14 cellular contexts compared by ENCODE assay signal in genomic region chr20:32132911-32133549, GRCh38. TPM values are rescaled to one million over a fixed set of nuclear protein-coding genes. Genes with fewer than 3 reads are reported as not detected.
DNase-seq lines count a peak whose midpoint lies in the region; ATAC-seq, FAIRE-seq and TF ChIP-seq lines count a peak whose summit lies in the region.
"Had no signal": no experiment of that assay in that cellular context is flagged by ENCODE, and none has a peak within 500 bp of the region (broad histone marks: within the 10 kb centered on the region; RNA-seq: fewer than 3 reads in every experiment).

No MANE protein-coding gene starts in this region.

- ATAC-seq in HepG2 (no peak), right lobe of liver (no peak), GM21786 (IDR thresholded peaks at IDR 0.05; ENCODE audit: unreplicated experiment) (peak; percentile 91), HG03159 (IDR thresholded peaks at IDR 0.05; ENCODE audit: unreplicated experiment) (peak; percentile 89)
- ATAC-seq: mucosa of descending colon had no signal

- peaks cover 14% of the 10 kb centered on the region for H3K36me3 Mint-ChIP-seq in activated CD4-positive, alpha-beta memory T cell treated with anti-CD3 and anti-CD28 coated beads, Interleukin-2, amount 10 ng/mL, durations not matched to agents 7 days and 5 days (ENCODE audit: low read depth)
- peaks cover 10% of the 10 kb centered on the region; the same call in 1 of the 2 replicates for H3K36me3 Mint-ChIP-seq in HFFc6 (ENCODE audit: low read depth)

- TF ChIP-seq EP300 in HepG2 (IDR thresholded peaks at IDR 0.05; ENCODE audit: low read depth in 2 of 2, low read length in 2 of 2) (no peak), HepG2 (CRISPR knock-in tag; IDR thresholded peaks at IDR 0.05; ENCODE audit: borderline replicate concordance) (no peak)

- H4K20me1 ChIP-seq in HepG2 (ENCODE audit: insufficient read depth, low read length) = peaks cover 20% of the 10 kb centered on the region
- peaks cover 55% of the 10 kb centered on the region for H4K20me1 ChIP-seq in hepatocyte (ENCODE audit: insufficient read depth, poor library complexity, severe bottlenecking)

- in situ Hi-C loops in HepG2 (cut with HindIII; ENCODE audit: extremely low pct_ligation_motif_present, low pct_unique_long_range_greater_than_20kb) = no loop called here

- POLR2A ChIA-PET in HepG2 (lab: Yijun Ruan, JAX) = no interaction called here
- POLR2A ChIA-PET in activated CD4-positive, alpha-beta memory T cell treated with anti-CD3 and anti-CD28 coated beads, Interleukin-2, amount 10 ng/mL, durations not matched to agents 7 days and 5 days (lab: Charles Lee) = interaction anchor here (1.2 kb wide), 1 partner anchor 20 kb away, joined by 4 read pairs; no protein-coding TSS in a partner anchor

- H2AFZ ChIP-seq in HepG2 (ENCODE audit: low read length) = no peak overlapping the region
- H2AFZ ChIP-seq in hepatocyte = no peak overlapping the region

- no peak overlapping the region for H3K27ac Mint-ChIP-seq in activated CD4-positive, alpha-beta memory T cell treated with anti-CD3 and anti-CD28 coated beads, Interleukin-2, amount 10 ng/mL, durations not matched to agents 7 days and 5 days
- H3K27ac Mint-ChIP-seq in HFFc6 = no peak overlapping the region
- H3K27ac Mint-ChIP-seq: activated CD4-positive, alpha-beta T cell treated with anti-CD3 and anti-CD28 coated beads, Interleukin-2, amount 10 ng/mL, durations not matched to agents 7 days and 5 days; activated naive CD4-positive, alpha-beta T cell treated with anti-CD3 and anti-CD28 coated beads for 36 hours had no signal

- CTCF ChIA-PET in HepG2 (lab: Yijun Ruan, JAX; ENCODE audit: low intra/inter-chr PET ratio, low total read pairs) = no interaction called here
- CTCF ChIA-PET in activated CD4-positive, alpha-beta memory T cell treated with anti-CD3 and anti-CD28 coated beads, Interleukin-2, amount 10 ng/mL, durations not matched to agents 7 days and 5 days (lab: Charles Lee) = no interaction called here

- no peak overlapping the region for H3K27ac ChIP-seq in HepG2 (ENCODE audit: extremely low read length, insufficient read depth, low read length)
- H3K27ac ChIP-seq in right lobe of liver = no peak overlapping the region
- H3K27ac ChIP-seq in testis = no peak overlapping the region
- no peak overlapping the region for H3K27ac ChIP-seq in hepatocyte
- H3K27ac ChIP-seq: esophagus squamous epithelium had no signal

- no peak for TF ChIP-seq CTCF in HepG2 (CRISPR knock-in tag; IDR thresholded peaks at IDR 0.05)
- TF ChIP-seq CTCF in right lobe of liver (IDR thresholded peaks at IDR 0.05) = no peak
- no peak for TF ChIP-seq CTCF in HFFc6 (IDR thresholded peaks at IDR 0.05)
- no peak for TF ChIP-seq CTCF in testis (IDR thresholded peaks at IDR 0.05)
- TF ChIP-seq CTCF in hepatocyte (IDR thresholded peaks at IDR 0.05; ENCODE audit: poor library complexity) = no peak

- no peak for FAIRE-seq in HepG2 (lab: Jason Lieb, UNC)

- no peaks in the 10 kb centered on the region for H3K9me2 ChIP-seq in hepatocyte (replicated peaks; ENCODE audit: insufficient read depth)

- intact Hi-C loops in HepG2 (cut with micrococcal nuclease; ENCODE audit: unreplicated experiment) (no loop called here), right lobe of liver (cut with DNase I) (no loop called here), testis (cut with DNase I; ENCODE audit: low total_unique reads) (no loop called here)

- H3K79me2 ChIP-seq in HepG2 (ENCODE audit: insufficient read depth, low read length) = peaks cover 48% of the 10 kb centered on the region
- peaks cover 84% of the 10 kb centered on the region for H3K79me2 ChIP-seq in hepatocyte

- H3K4me2 ChIP-seq in HepG2 (ENCODE audit: low read depth, low read length) = no peak overlapping the region
- no peak overlapping the region for H3K4me2 ChIP-seq in hepatocyte

- peaks cover 7% of the 10 kb centered on the region for H3K4me1 Mint-ChIP-seq in activated CD4-positive, alpha-beta memory T cell treated with anti-CD3 and anti-CD28 coated beads, Interleukin-2, amount 10 ng/mL, durations not matched to agents 7 days and 5 days
- peaks cover 15% of the 10 kb centered on the region for H3K4me1 Mint-ChIP-seq in HFFc6 (ENCODE audit: low read depth)

- H3K27me3 Mint-ChIP-seq in activated CD4-positive, alpha-beta memory T cell treated with anti-CD3 and anti-CD28 coated beads, Interleukin-2, amount 10 ng/mL, durations not matched to agents 7 days and 5 days = no peaks in the 10 kb centered on the region
- H3K27me3 Mint-ChIP-seq in HFFc6 (ENCODE audit: insufficient read depth) = no peaks in the 10 kb centered on the region
- H3K27me3 Mint-ChIP-seq: activated CD4-positive, alpha-beta T cell treated with anti-CD3 and anti-CD28 coated beads, Interleukin-2, amount 10 ng/mL, durations not matched to agents 7 days and 5 days had no signal

- TF ChIP-seq RAD21 in HepG2 (CRISPR knock-in tag; IDR thresholded peaks at IDR 0.05) = no peak

- no peak for TF ChIP-seq POLR2A in HepG2 (IDR thresholded peaks at IDR 0.05; ENCODE audit: insufficient read depth in 1 of 2, low read depth in 2 of 2, low read length in 2 of 2)
- TF ChIP-seq POLR2A in right lobe of liver (IDR thresholded peaks at IDR 0.05) = no peak
- TF ChIP-seq POLR2A in testis (IDR thresholded peaks at IDR 0.05) = no peak

- H3K4me3 ChIP-seq in HepG2 (replicated peaks in 1 of 3; ENCODE audit: insufficient read depth in 1 of 3, low read depth in 2 of 3, low read length in 3 of 3) (no peak overlapping the region), right lobe of liver (no peak overlapping the region), testis (no peak overlapping the region), hepatocyte (no peak overlapping the region)
- H3K4me3 ChIP-seq: esophagus squamous epithelium, mucosa of descending colon had no signal

- BruUV-seq in HepG2 (replicated peaks; lab: Mats Ljungman, UMichigan) = no TSS peak

- no peak overlapping the region for H3K4me3 Mint-ChIP-seq in activated CD4-positive, alpha-beta memory T cell treated with anti-CD3 and anti-CD28 coated beads, Interleukin-2, amount 10 ng/mL, durations not matched to agents 7 days and 5 days
- no peak overlapping the region for H3K4me3 Mint-ChIP-seq in HFFc6
- H3K4me3 Mint-ChIP-seq: activated CD4-positive, alpha-beta T cell treated with anti-CD3 and anti-CD28 coated beads, Interleukin-2, amount 10 ng/mL, durations not matched to agents 7 days and 5 days; activated naive CD4-positive, alpha-beta T cell treated with anti-CD3 and anti-CD28 coated beads for 36 hours had no signal

- H3K9me3 ChIP-seq in HepG2 (ENCODE audit: low read length) = no peaks in the 10 kb centered on the region
- no peaks in the 10 kb centered on the region for H3K9me3 ChIP-seq in right lobe of liver
- H3K9me3 ChIP-seq in testis = no peaks in the 10 kb centered on the region
- H3K9me3 ChIP-seq in hepatocyte (ENCODE audit: low read depth) = no peaks in the 10 kb centered on the region
- H3K9me3 ChIP-seq: esophagus squamous epithelium, mucosa of descending colon had no signal

- peaks cover 8% of the 10 kb centered on the region for H3K4me1 ChIP-seq in HepG2 (ENCODE audit: insufficient read depth, low read length)
- peaks cover 0 to 14% (median 4%) of the 10 kb centered on the region in 4 donors for H3K4me1 ChIP-seq in right lobe of liver
- peaks cover 5% of the 10 kb centered on the region for H3K4me1 ChIP-seq in testis
- H3K4me1 ChIP-seq in hepatocyte (ENCODE audit: insufficient read depth) = no peaks in the 10 kb centered on the region
- H3K4me1 ChIP-seq: esophagus squamous epithelium had no signal

- no peak overlapping the region for H3K9ac ChIP-seq in HepG2 (ENCODE audit: insufficient read depth, low read depth, low read length)

- no peaks in the 10 kb centered on the region for H3K27me3 ChIP-seq in HepG2 (ENCODE audit: control insufficient read depth in 1 of 2, insufficient read depth in 2 of 2, low read length in 2 of 2)
- H3K27me3 ChIP-seq in right lobe of liver = no peaks in the 10 kb centered on the region
- no peaks in the 10 kb centered on the region for H3K27me3 ChIP-seq in testis
- no peaks in the 10 kb centered on the region for H3K27me3 ChIP-seq in hepatocyte
- H3K27me3 ChIP-seq: esophagus squamous epithelium had no signal

- no peak for DNase-seq in HepG2 (ENCODE audit: low spot score)
- DNase-seq in right lobe of liver = no peak
- no peak for DNase-seq in activated CD4-positive, alpha-beta memory T cell treated with anti-CD3 and anti-CD28 coated beads, Interleukin-2, amount 10 ng/mL, durations not matched to agents 7 days and 5 days
- DNase-seq in HFFc6 = no peak
- no peak for DNase-seq in testis
- DNase-seq in hepatocyte (ENCODE audit: low spot score) = no peak
- DNase-seq: activated CD4-positive, alpha-beta T cell treated with anti-CD3 and anti-CD28 coated beads, Interleukin-2, amount 10 ng/mL, durations not matched to agents 7 days and 5 days; activated naive CD4-positive, alpha-beta T cell treated with anti-CD3 and anti-CD28 coated beads for 36 hours; cerebellar nuclear complex; esophagus squamous epithelium; mucosa of descending colon; NCI-H510A treated with DMSO at 0.1 percent for 48 hours had no signal

- 95% methylated on average over 10 of the region's 10 CpGs for WGBS in HepG2 (ENCODE audit: low lambda C conversion rate)
- 88% methylated on average over 4 of the region's 10 CpGs for WGBS in right lobe of liver (ENCODE audit: insufficient coverage, low coverage, low lambda C conversion rate, missing lambda C conversion rate)
- 89 to 92% methylated on average over 10 of the region's 10 CpGs for WGBS in testis, 2 donors
- WGBS in hepatocyte (ENCODE audit: low lambda C conversion rate, missing lambda C conversion rate) = 97% methylated on average over 10 of the region's 10 CpGs

- no peaks in the 10 kb centered on the region for H3K9me3 Mint-ChIP-seq in activated CD4-positive, alpha-beta memory T cell treated with anti-CD3 and anti-CD28 coated beads, Interleukin-2, amount 10 ng/mL, durations not matched to agents 7 days and 5 days
- H3K9me3 Mint-ChIP-seq in HFFc6 = no peaks in the 10 kb centered on the region
- H3K9me3 Mint-ChIP-seq: activated CD4-positive, alpha-beta T cell treated with anti-CD3 and anti-CD28 coated beads, Interleukin-2, amount 10 ng/mL, durations not matched to agents 7 days and 5 days; activated naive CD4-positive, alpha-beta T cell treated with anti-CD3 and anti-CD28 coated beads for 36 hours had no signal

- H3K36me3 ChIP-seq in HepG2 (replicated peaks in 1 of 2; ENCODE audit: control insufficient read depth in 1 of 2, insufficient read depth in 2 of 2, low read length in 2 of 2) = peaks cover 31 to 55% of the 10 kb centered on the region in 2 experiments
- peaks cover 0 to 37% (median 5%) of the 10 kb centered on the region in 4 donors for H3K36me3 ChIP-seq in right lobe of liver
- no peaks in the 10 kb centered on the region for H3K36me3 ChIP-seq in testis (ENCODE audit: low read depth, missing control alignments)
- H3K36me3 ChIP-seq in hepatocyte (replicated peaks; ENCODE audit: insufficient read depth, low read depth) = no peaks in the 10 kb centered on the region

RNA-seq across cellular contexts. Expression of gene TM9SF4, which starts 23.5 kb away (rescaled TPM):
- total RNA-seq in HepG2 (2016; rRNA removed; fragmentation: Illumina TruSeq; extraction: Trizol) (30.3 and 53.5 TPM in 2 replicates), right lobe of liver (10 to 100 TPM; 26.9 to 33.9 (median 30.5) TPM), testis (10 to 100 TPM; 54.3 to 55.8 TPM), hepatocyte (65.3 and 72.3 TPM in 2 replicates)
- 8.9 and 10.2 TPM in 2 replicates for total RNA-seq in HepG2 (2016; cell fraction: cytosol; rRNA removed; fragmentation: Illumina TruSeq; extraction: Trizol; ENCODE audit: low read depth)
- total RNA-seq in HepG2 (2016; cell fraction: insoluble cytoplasmic fraction; rRNA removed; fragmentation: Illumina TruSeq; extraction: Trizol) = 26.6 and 52.8 TPM in 2 replicates
- total RNA-seq in HepG2 (2016; cell fraction: membrane; rRNA removed; fragmentation: Illumina TruSeq; extraction: Trizol) = 16.3 and 19.5 TPM in 2 replicates
- 67.0 and 79.9 TPM in 2 replicates for total RNA-seq in HepG2 (2016; cell fraction: nucleus; rRNA removed; fragmentation: Illumina TruSeq; extraction: Trizol)
- polyA plus RNA-seq in HepG2 (2011; rRNA removed) (171 and 183 TPM in 2 replicates), testis (ENCODE audit: insufficient read depth, low read depth, low replicate concordance) (53.2 TPM), hepatocyte (86.4 and 87.3 TPM in 2 replicates)
- 137 and 141 TPM in 2 replicates for polyA plus RNA-seq in HepG2 (2011; cell fraction: cytosol; rRNA removed)
- 138 and 162 TPM in 2 replicates for polyA plus RNA-seq in HepG2 (2011; cell fraction: nucleus; rRNA removed)
- polyA plus RNA-seq in HepG2 (2012) = 93.4 and 96.8 TPM in 2 replicates
- 5.9 and 6.7 TPM in 2 replicates for polyA plus RNA-seq in HepG2 (2016; cell fraction: cytosol; fragmentation: Illumina TruSeq; extraction: Trizol; ENCODE audit: low read depth)
- polyA plus RNA-seq in HepG2 (2016; cell fraction: insoluble cytoplasmic fraction; fragmentation: Illumina TruSeq; extraction: Trizol; ENCODE audit: low read depth) = 27.2 and 35.4 TPM in 2 replicates
- polyA plus RNA-seq in HepG2 (2016; cell fraction: membrane; fragmentation: Illumina TruSeq; extraction: Trizol; ENCODE audit: low read depth) = 15.5 and 17.0 TPM in 2 replicates
- polyA plus RNA-seq in HepG2 (2016; cell fraction: nucleus; fragmentation: Illumina TruSeq; extraction: Trizol; ENCODE audit: insufficient read depth, low read depth) = 134 and 135 TPM in 2 replicates
- 107 and 349 TPM in 2 replicates for polyA minus RNA-seq in HepG2 (2011; rRNA and poly(A)+ RNA removed; ENCODE audit: low replicate concordance)
- 135 and 159 TPM in 2 replicates for polyA minus RNA-seq in HepG2 (2011; cell fraction: cytosol; rRNA and poly(A)+ RNA removed)
- 88.2 and 109 TPM in 2 replicates for polyA minus RNA-seq in HepG2 (2011; cell fraction: nucleus; rRNA and poly(A)+ RNA removed)
- 10 to 100 TPM; 37.6 to 38.6 TPM for total RNA-seq in activated CD4-positive, alpha-beta memory T cell treated with anti-CD3 and anti-CD28 coated beads, Interleukin-2, amount 10 ng/mL, durations not matched to agents 7 days and 5 days
- 10 to 100 TPM; 54.8 to 73.9 (median 60.7) TPM for total RNA-seq in HFFc6 (2021; fragmentation: NEBNext Ultra II Directional; extraction: Animal tissue kit (Norgen Biotek cat#: 25700))

Comparison
In these comparisons a context has a peak if more than half of its experiments do, and no peak if none do; other contexts are left out.
1. ATAC-seq: peak in GM21786 (single experiment) and HG03159 (single experiment); none in HepG2 (single experiment) and right lobe of liver (0 of 4).